Comparison of ENCODE assay signal across 19 cellular contexts in genomic region chr16:47976609-47977180, GRCh38.
A peak's percentile ranks its signal among the peaks of the same experiment; 100 is the strongest.
DNase-seq lines count a peak whose midpoint lies in the region; TF ChIP-seq lines count a peak whose summit lies in the region.
"Had no signal": no experiment of that assay in that cellular context is flagged by ENCODE, and none has a peak within 500 bp of the region (broad histone marks: within the 10 kb centered on the region; RNA-seq: fewer than 3 reads in every experiment).

No MANE protein-coding gene starts in this region.

- WGBS in endodermal cell (ENCODE audit: insufficient coverage in 1 of 2, insufficient read length in 1 of 2), 2 experiments = 91 to 94% methylated on average over 5 to 12 of the region's 12 CpGs
- WGBS in SK-N-SH (ENCODE audit: low lambda C conversion rate) = 70% methylated on average over 12 of the region's 12 CpGs

- no peaks in the 10 kb centered on the region for H3K9me2 ChIP-seq in SK-N-SH

- H3K4me3 Mint-ChIP-seq in endodermal cell (no peak overlapping the region), neural crest cell (no peak overlapping the region)
- H3K4me3 Mint-ChIP-seq: CD14-positive monocyte; CD4-positive, alpha-beta memory T cell; H9; IgD-negative memory B cell had no signal

- H3K4me2 ChIP-seq in SK-N-SH = no peak overlapping the region
- H3K4me2 ChIP-seq: A549, BLaER1 had no signal

- H3K9me3 Mint-ChIP-seq in endodermal cell = no peaks in the 10 kb centered on the region
- H3K9me3 Mint-ChIP-seq in neural crest cell = no peaks in the 10 kb centered on the region
- H3K9me3 Mint-ChIP-seq: H9, IgD-negative memory B cell had no signal

- no peaks in the 10 kb centered on the region for H3K79me2 ChIP-seq in SK-N-SH (ENCODE audit: insufficient read depth)

- CTCF ChIA-PET in SK-N-SH (lab: Yijun Ruan, JAX) = no interaction called here

- no peak overlapping the region for H3K9ac ChIP-seq in endodermal cell (ENCODE audit: extremely low read depth, low read length, poor library complexity, severe bottlenecking)
- H3K9ac ChIP-seq in SK-N-SH = no peak overlapping the region
- H3K9ac ChIP-seq: BLaER1 had no signal

- POLR2A ChIA-PET in SK-N-SH (lab: Yijun Ruan, JAX) = no interaction called here

- H3K27me3 Mint-ChIP-seq in endodermal cell (ENCODE audit: insufficient read depth) (peaks cover 3% of the 10 kb centered on the region), neural crest cell (ENCODE audit: low read depth) (no peaks in the 10 kb centered on the region)

- H3K4me1 Mint-ChIP-seq in endodermal cell = peaks cover 25% of the 10 kb centered on the region
- H3K4me1 Mint-ChIP-seq in neural crest cell = peaks cover 46% of the 10 kb centered on the region
- H3K4me1 Mint-ChIP-seq: CD14-positive monocyte; CD4-positive, alpha-beta memory T cell had no signal

- TF ChIP-seq EP300 in SK-N-SH (IDR thresholded peaks at IDR 0.05; ENCODE audit: borderline replicate concordance in 1 of 2, low read depth in 1 of 2, low read length in 1 of 2) = no peak

- H3K27ac ChIP-seq in endodermal cell (ENCODE audit: low read depth, low read length) (peak overlapping the region; percentile 4), SK-N-SH (ENCODE audit: low read depth in 2 of 2, low read length in 1 of 2) (no peak overlapping the region), breast epithelium (no peak overlapping the region)
- H3K27ac ChIP-seq: 22Rv1, A549, BLaER1, HL-60 had no signal

- no peak overlapping the region for H3K27ac Mint-ChIP-seq in endodermal cell
- peak overlapping the region; percentile 1 for H3K27ac Mint-ChIP-seq in neural crest cell (ENCODE audit: unreplicated experiment)
- H3K27ac Mint-ChIP-seq: CD14-positive monocyte; CD4-positive, alpha-beta memory T cell; H9; IgD-negative memory B cell had no signal

- no peak overlapping the region for H2AFZ ChIP-seq in SK-N-SH (ENCODE audit: low read depth)

- H3K36me3 ChIP-seq in endodermal cell (ENCODE audit: control insufficient read depth, insufficient read depth, low read length) = no peaks in the 10 kb centered on the region
- no peaks in the 10 kb centered on the region for H3K36me3 ChIP-seq in SK-N-SH (replicated peaks in 1 of 2; ENCODE audit: control insufficient read depth in 1 of 2, insufficient read depth in 2 of 2, low read length in 1 of 2)
- H3K36me3 ChIP-seq in breast epithelium = no peaks in the 10 kb centered on the region
- H3K36me3 ChIP-seq: BLaER1 had no signal

- DNase-seq in NCI-H1417 (lab: John Stamatoyannopoulos, UW) = peak in 2 of 3 experiments; percentile 32 to 38
- no peak for DNase-seq in NCI-H1417 treated with DMSO at 0.1 percent for 48 hours (lab: John Stamatoyannopoulos, UW)
- DNase-seq in NCI-H526 (lab: John Stamatoyannopoulos, UW) = peak; percentile 10 to 41
- no peak for DNase-seq in endodermal cell
- DNase-seq in neural crest cell (ENCODE audit: low read depth, low spot score) = no peak
- DNase-seq in SK-N-SH = no peak
- DNase-seq in breast epithelium (ENCODE audit: low spot score in 2 of 2) = no peak
- no peak for DNase-seq in NCI-H446 (lab: John Stamatoyannopoulos, UW)
- DNase-seq: AML-193; CD4-positive, alpha-beta memory T cell; DMS79 treated with DMSO at 0.1 percent for 48 hours; GF-D8; H9 had no signal

- TF ChIP-seq CTCF in endodermal cell (conservative IDR thresholded peaks at IDR 0.05) (no peak), neural crest cell (conservative IDR thresholded peaks at IDR 0.05) (no peak), SK-N-SH (IDR thresholded peaks at IDR 0.05) (no peak), breast epithelium (IDR thresholded peaks at IDR 0.05) (no peak)

- H3K9me3 ChIP-seq in endodermal cell (ENCODE audit: control insufficient read depth, low read length) = no peaks in the 10 kb centered on the region
- H3K9me3 ChIP-seq in SK-N-SH = no peaks in the 10 kb centered on the region
- no peaks in the 10 kb centered on the region for H3K9me3 ChIP-seq in breast epithelium
- H3K9me3 ChIP-seq: A549, BLaER1 had no signal

- TF ChIP-seq POLR2A in breast epithelium (IDR thresholded peaks at IDR 0.05) = no peak

- intact Hi-C loops in breast epithelium (cut with DNase I; ENCODE audit: low total_unique reads) = no loop called here

- no peak for TF ChIP-seq RAD21 in SK-N-SH (IDR thresholded peaks at IDR 0.05; ENCODE audit: low read length)

- H3K4me1 ChIP-seq in endodermal cell (ENCODE audit: control insufficient read depth, insufficient read depth, low read length) = peaks cover 4% of the 10 kb centered on the region
- no peaks in the 10 kb centered on the region for H3K4me1 ChIP-seq in SK-N-SH (ENCODE audit: control insufficient read depth in 1 of 2, insufficient read depth in 2 of 2, low read depth in 1 of 2, low read length in 1 of 2)
- no peaks in the 10 kb centered on the region for H3K4me1 ChIP-seq in breast epithelium
- H3K4me1 ChIP-seq: BLaER1 had no signal

- H3F3A ChIP-seq in SK-N-SH (replicated peaks; ENCODE audit: insufficient read depth) = no peaks in the 10 kb centered on the region

- no peaks in the 10 kb centered on the region for H4K20me1 ChIP-seq in SK-N-SH (ENCODE audit: insufficient read depth)
- H4K20me1 ChIP-seq: BLaER1 had no signal

- H3K36me3 Mint-ChIP-seq in endodermal cell (ENCODE audit: low read depth) (no peaks in the 10 kb centered on the region), neural crest cell (ENCODE audit: low read depth) (no peaks in the 10 kb centered on the region)
- H3K36me3 Mint-ChIP-seq: CD14-positive monocyte; CD4-positive, alpha-beta memory T cell; IgD-negative memory B cell had no signal

- H3K27me3 ChIP-seq in endodermal cell (ENCODE audit: control insufficient read depth, insufficient read depth, low read length, poor library complexity, severe bottlenecking) = no peaks in the 10 kb centered on the region
- no peaks in the 10 kb centered on the region for H3K27me3 ChIP-seq in SK-N-SH (ENCODE audit: insufficient read depth)
- H3K27me3 ChIP-seq in breast epithelium = no peaks in the 10 kb centered on the region
- H3K27me3 ChIP-seq: BLaER1 had no signal

- H3K4me3 ChIP-seq in endodermal cell (ENCODE audit: low read length) (no peak overlapping the region), SK-N-SH (ENCODE audit: low read depth in 2 of 2, low read length in 1 of 2) (no peak overlapping the region), breast epithelium (no peak overlapping the region)
- H3K4me3 ChIP-seq: A549, BLaER1 had no signal

TF ChIP-seq in SK-N-SH, 30 proteins besides CTCF, POLR2A, EP300 and RAD21 (continues in another document):
- TF ChIP-seq CHD2 (IDR thresholded peaks at IDR 0.05; ENCODE audit: low read length, partially characterized antibody) (no peak), ELF1 (IDR thresholded peaks at IDR 0.05) (no peak), GABPA (IDR thresholded peaks at IDR 0.05; ENCODE audit: low read depth) (no peak), USF2 (IDR thresholded peaks at IDR 0.05; ENCODE audit: borderline replicate concordance, low read depth, low read length) (no peak), NFIC (IDR thresholded peaks at IDR 0.05; ENCODE audit: borderline replicate concordance) (no peak), JUND (IDR thresholded peaks at IDR 0.05) (no peak), ZBTB33 (IDR thresholded peaks at IDR 0.05; ENCODE audit: borderline replicate concordance, low read depth) (no peak), YY1 (IDR thresholded peaks at IDR 0.05; ENCODE audit: low read depth) (no peak), FOSL2 (IDR thresholded peaks at IDR 0.05; ENCODE audit: borderline replicate concordance, low read depth) (no peak), RXRA (IDR thresholded peaks at IDR 0.05; ENCODE audit: borderline replicate concordance, low read depth) (no peak), NRF1 (IDR thresholded peaks at IDR 0.05; ENCODE audit: low read depth, low read length) (no peak), TAF1 (IDR thresholded peaks at IDR 0.05; ENCODE audit: borderline replicate concordance, low read depth, low read length) (no peak), RFX5 (IDR thresholded peaks at IDR 0.05; ENCODE audit: low read length) (no peak)

Comparison
In these comparisons a context has a peak if more than half of its experiments do, and no peak if none do; other contexts are left out.
1. DNase-seq: peak in NCI-H1417 (2 of 3) and NCI-H526 (2 of 2); none in NCI-H1417 treated with DMSO at 0.1 percent for 48 hours (single experiment), endodermal cell (single experiment), neural crest cell (single experiment), SK-N-SH (single experiment), breast epithelium (0 of 2) and NCI-H446 (0 of 2).